Comparison of ENCODE assay signal across 22 cellular contexts in genomic region chr13:30831515-30831914, GRCh38.
DNase-seq lines count a peak whose midpoint lies in the region; ATAC-seq, FAIRE-seq and TF ChIP-seq lines count a peak whose summit lies in the region.
"Had no signal": no experiment of that assay in that cellular context is flagged by ENCODE, and none has a peak within 500 bp of the region (broad histone marks: within the 10 kb centered on the region; RNA-seq: fewer than 3 reads in every experiment).

No MANE protein-coding gene starts in this region.

- H3K14ac ChIP-seq in H9 (ENCODE audit: insufficient read depth, low read length), result 0 out of 2 replicates have a peak overlapping the region, but pooled peaks have one; percentile 50
- H3K14ac ChIP-seq in trophoblast cell (ENCODE audit: low read length), result no peak overlapping the region

- H2BK5ac ChIP-seq in H9 (ENCODE audit: insufficient read length, low read length) (no peak overlapping the region), trophoblast cell (ENCODE audit: low read depth, low read length, poor library complexity) (no peak overlapping the region)

- peaks cover 50% of the 10 kb centered on the region for H3K27me3 Mint-ChIP-seq in H9 (ENCODE audit: low read depth)

- H3K23ac ChIP-seq in H9 (ENCODE audit: insufficient read length, low read depth, low read length) (no peak overlapping the region), trophoblast cell (ENCODE audit: low read length) (no peak overlapping the region)

- intact Hi-C loops in kidney (cut with DNase I), result no loop called here

- no peak overlapping the region for H3K4ac ChIP-seq in H9 (ENCODE audit: low read depth, low read length)
- no peak overlapping the region for H3K4ac ChIP-seq in trophoblast cell (ENCODE audit: low read depth, low read length)

- H2BK120ac ChIP-seq in H9 (ENCODE audit: low read depth, low read length, poor library complexity, severe bottlenecking) (no peak overlapping the region), trophoblast cell (ENCODE audit: insufficient read depth, low read length, poor library complexity) (no peak overlapping the region)

- DNase-seq in H9 (no peak), RWPE1 (ENCODE audit: low spot score) (no peak), left lobe of liver (ENCODE audit: low spot score) (no peak), trophoblast cell (no peak), kidney (no peak), pons (ENCODE audit: low spot score) (no peak)
- DNase-seq in activated CD4-positive, alpha-beta T cell treated with anti-CD3 and anti-CD28 coated beads, Interleukin-2, amount 50 U/mL, for 1 hour, result no peak
- DNase-seq: ACHN, AML-193, H7, NCI-H1417, NCI-H187 treated with DMSO at 0.1 percent for 48 hours, NCI-H2171, NCI-H446 treated with DMSO at 0.1 percent for 48 hours, NCI-H748 treated with DMSO at 0.1 percent for 48 hours, OCI-M1, SK-N-SH had no signal

- CTCF ChIA-PET in RWPE1 (lab: Yijun Ruan, JAX), result no interaction called here

- no peak overlapping the region for H2AK5ac ChIP-seq in H9 (ENCODE audit: insufficient read length, low read length)
- peak overlapping the region; percentile 38 for H2AK5ac ChIP-seq in trophoblast cell (ENCODE audit: low read length)

- peak; percentile 74 for ATAC-seq in left lobe of liver
- ATAC-seq in GM18858 (IDR thresholded peaks at IDR 0.05; ENCODE audit: unreplicated experiment), result no peak
- ATAC-seq: Right ventricle myocardium inferior had no signal

- H4K20me1 ChIP-seq in H9 (ENCODE audit: control insufficient read depth, insufficient read depth, insufficient read length), result no peaks in the 10 kb centered on the region

- FAIRE-seq in kidney (lab: Jason Lieb, UNC), result no peak
- FAIRE-seq: HTR-8/SVneo had no signal

- H4K12ac ChIP-seq in trophoblast cell (ENCODE audit: low read depth, low read length), result no peak overlapping the region

- H3K4me2 ChIP-seq in H9 (ENCODE audit: insufficient read depth, insufficient read length, low read length) (no peak overlapping the region), trophoblast cell (ENCODE audit: low read length) (no peak overlapping the region)
- H3K4me2 ChIP-seq: SK-N-SH had no signal

- H3K9ac ChIP-seq in H9 (ENCODE audit: extremely low read depth, insufficient read length, low read length), result no peak overlapping the region
- H3K9ac ChIP-seq in trophoblast cell (ENCODE audit: low read length), result no peak overlapping the region
- no peak overlapping the region for H3K9ac ChIP-seq in kidney (ENCODE audit: low read length in 2 of 2)
- H3K9ac ChIP-seq: SK-N-SH had no signal

- no peak overlapping the region for H2BK20ac ChIP-seq in H9 (ENCODE audit: low read depth, low read length, poor library complexity, severe bottlenecking)

- H3K56ac ChIP-seq in H9 (ENCODE audit: insufficient read length, low read depth, low read length), result no peak overlapping the region

- H3K36me3 ChIP-seq in trophoblast cell (ENCODE audit: control insufficient read depth in 1 of 2, insufficient read depth in 2 of 2, low read length in 2 of 2) (no peaks in the 10 kb centered on the region), kidney (ENCODE audit: control insufficient read depth in 1 of 2, insufficient read depth in 2 of 2, low read length in 2 of 2) (no peaks in the 10 kb centered on the region)

- H3K9me3 ChIP-seq in H9 (ENCODE audit: control insufficient read depth, low read depth, low read length), result no peaks in the 10 kb centered on the region
- H3K9me3 ChIP-seq in trophoblast cell (ENCODE audit: insufficient read depth, low read depth, low read length), result no peaks in the 10 kb centered on the region
- no peaks in the 10 kb centered on the region for H3K9me3 ChIP-seq in kidney (ENCODE audit: control insufficient read depth in 1 of 2, low read length in 2 of 2)
- H3K9me3 ChIP-seq: SK-N-SH had no signal

- no peak overlapping the region for H2BK12ac ChIP-seq in H9 (ENCODE audit: insufficient read length, low read depth, low read length)
- H2BK12ac ChIP-seq in trophoblast cell (ENCODE audit: low read length), result peak overlapping the region; percentile 80

- H3T11ph ChIP-seq in H9 (ENCODE audit: low read length), result no peak overlapping the region

- H4K8ac ChIP-seq in H9 (replicated peaks; ENCODE audit: insufficient read length, low read depth, low read length), result no peak overlapping the region
- no peak overlapping the region for H4K8ac ChIP-seq in trophoblast cell (ENCODE audit: low read depth, low read length)

- no CpG with 5 or more reads among the region's 4 CpGs for WGBS in H9 (ENCODE audit: extremely low coverage, insufficient read length, low lambda C conversion rate)
- WGBS in trophoblast cell (ENCODE audit: extremely low coverage, insufficient coverage, insufficient read length), result no CpG with 5 or more reads among the region's 4 CpGs

- H3K27ac ChIP-seq in H9 (ENCODE audit: insufficient read length, low read depth, low read length) (no peak overlapping the region), RWPE1 (peak overlapping the region; percentile 55; the same call in 1 of the 2 replicates), trophoblast cell (ENCODE audit: low read depth, low read length) (no peak overlapping the region), kidney (ENCODE audit: low read depth in 2 of 2, low read length in 2 of 2) (no peak overlapping the region)
- H3K27ac ChIP-seq: HL-60 had no signal

- no peak overlapping the region for H3K4me3 Mint-ChIP-seq in H9

- POLR2A ChIA-PET in RWPE1 (lab: Yijun Ruan, JAX; ENCODE audit: low non-redundant PET), result no interaction called here

- TF ChIP-seq CTCF in H9 (conservative IDR thresholded peaks at IDR 0.05) (no peak), RWPE1 (conservative IDR thresholded peaks at IDR 0.05; ENCODE audit: low read depth) (no peak), kidney (IDR thresholded peaks at IDR 0.05; ENCODE audit: borderline replicate concordance, extremely low read depth, insufficient read depth) (no peak)

- no peaks in the 10 kb centered on the region for H3K79me1 ChIP-seq in H9 (ENCODE audit: insufficient read depth, low read depth, low read length, poor library complexity, severe bottlenecking)
- peaks cover 19% of the 10 kb centered on the region for H3K79me1 ChIP-seq in trophoblast cell (ENCODE audit: low read length)

- H3K27me3 ChIP-seq in H9 (ENCODE audit: insufficient read depth, low read length) (peaks cover under 1% of the 10 kb centered on the region; the same call in 1 of the 2 replicates), trophoblast cell (ENCODE audit: insufficient read depth, low read length) (no peaks in the 10 kb centered on the region)

- peaks cover 0 to 3% of the 10 kb centered on the region in 2 experiments; a peak in 1 of 5 replicates for H3K9me3 Mint-ChIP-seq in H9

- H4K91ac ChIP-seq in H9 (ENCODE audit: insufficient read length, low read depth, low read length) (no peak overlapping the region), trophoblast cell (ENCODE audit: low read depth, low read length) (peak overlapping the region; percentile 72)

- H3K27ac Mint-ChIP-seq in H9, result no peak overlapping the region

- no peak overlapping the region for H3K18ac ChIP-seq in H9 (ENCODE audit: insufficient read length, low read depth, low read length)
- H3K18ac ChIP-seq in trophoblast cell (ENCODE audit: low read length), result no peak overlapping the region

- H3K23me2 ChIP-seq in H9 (ENCODE audit: insufficient read length, low read depth, low read length, poor library complexity, severe bottlenecking), result no peaks in the 10 kb centered on the region

- H2AFZ ChIP-seq in H9 (ENCODE audit: low read length), result no peak overlapping the region
- H2AFZ ChIP-seq in trophoblast cell (ENCODE audit: insufficient read depth, low read length, poor library complexity), result no peak overlapping the region

- H3K36me3 Mint-ChIP-seq in H9 (ENCODE audit: insufficient read depth in 1 of 3, low read depth in 3 of 3), result peaks cover 0 to 5% (median 0%) of the 10 kb centered on the region in 3 experiments; a peak in 1 of 7 replicates
- H3K36me3 Mint-ChIP-seq: CD14-positive monocyte had no signal

- H3K4me3 ChIP-seq in trophoblast cell (ENCODE audit: low read depth, low read length), result no peak overlapping the region
- H3K4me3 ChIP-seq in kidney (ENCODE audit: low read length in 2 of 2), result no peak overlapping the region

- H3K4me1 ChIP-seq in H9 (ENCODE audit: insufficient read depth, low read length), result no peaks in the 10 kb centered on the region
- H3K4me1 ChIP-seq in trophoblast cell (ENCODE audit: control insufficient read depth in 1 of 2, insufficient read depth in 2 of 2, low read length in 2 of 2), result peaks cover 10 to 20% of the 10 kb centered on the region in 2 experiments
- H3K4me1 ChIP-seq in kidney (ENCODE audit: control insufficient read depth in 1 of 2, insufficient read depth in 1 of 2, low read depth in 1 of 2, low read length in 2 of 2), result no peaks in the 10 kb centered on the region

- H4K5ac ChIP-seq in H9 (ENCODE audit: insufficient read length, low read depth, low read length), result no peak overlapping the region

- no peak overlapping the region for H2BK15ac ChIP-seq in H9 (ENCODE audit: low read depth, low read length)

- H3K4me1 Mint-ChIP-seq in H9, result peaks cover 21 to 26% of the 10 kb centered on the region in 2 experiments

- no peaks in the 10 kb centered on the region for H3K79me2 ChIP-seq in H9 (ENCODE audit: insufficient read depth, low read length)
- peaks cover 3% of the 10 kb centered on the region for H3K79me2 ChIP-seq in trophoblast cell (ENCODE audit: control insufficient read depth, insufficient read depth, low read length, poor library complexity)
